19 cellular contexts compared by ENCODE assay signal in the genomic region with DNA sequence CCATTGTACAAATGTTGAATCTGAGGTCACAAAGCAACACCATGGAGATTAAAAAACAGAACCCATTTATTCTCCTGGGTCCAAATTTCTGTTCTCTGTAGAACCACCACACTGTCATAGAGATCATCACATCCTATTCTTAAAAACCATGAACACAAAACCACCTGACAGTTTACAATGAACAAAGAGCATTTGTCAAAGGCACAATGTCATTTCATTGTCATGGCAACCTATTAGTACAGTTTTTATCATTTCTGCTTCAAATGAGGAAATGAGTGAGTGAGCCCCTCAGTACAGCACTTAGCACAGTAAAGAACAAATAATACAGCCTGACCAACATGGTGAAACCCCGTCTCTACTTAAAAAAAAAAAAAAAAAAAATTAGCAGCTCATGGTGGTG. TPM values are rescaled to one million over a fixed set of nuclear protein-coding genes. Genes with fewer than 3 reads are reported as not detected.
"Had no signal": no experiment of that assay in that cellular context is flagged by ENCODE, and none has a peak within 500 bp of the region (broad histone marks: within the 10 kb centered on the region; RNA-seq: fewer than 3 reads in every experiment).

No MANE protein-coding gene starts in this region.

- H3K36me3 ChIP-seq: gastrocnemius medialis, prostate gland, right atrium auricular region, tibial nerve, vagina had no signal

- H3K27ac ChIP-seq: epithelial cell of prostate, gastrocnemius medialis, prostate gland, right atrium auricular region, tibial nerve, vagina had no signal

- H3K4me3 ChIP-seq: gastrocnemius medialis, prostate gland, right atrium auricular region, tibial nerve, vagina had no signal

- FAIRE-seq: kidney had no signal

- H3K4me1 ChIP-seq: gastrocnemius medialis, prostate gland, right atrium auricular region had no signal

- ATAC-seq: activated naive CD4-positive, alpha-beta T cell treated with anti-CD3 and anti-CD28 coated beads, Interleukin-2, amount 50 U/mL, for 72 hours; gastrocnemius medialis; left lobe of liver had no signal

- H3K9me3 ChIP-seq: gastrocnemius medialis, prostate gland, right atrium auricular region, tibial nerve, vagina had no signal

- DNase-seq: activated B cell treated with CpG ODN at 0.5 μM for 24 hours; activated CD4-positive, alpha-beta memory T cell treated with anti-CD3 and anti-CD28 coated beads for 36 hours; activated CD4-positive, alpha-beta T cell treated with anti-CD3 and anti-CD28 coated beads for 4 hours; activated gamma-delta T cell treated with Interleukin-2 at 50 U/mL for 16 hours; activated T-cell treated with anti-CD3 and anti-CD28 coated beads for 4 hours; gastrocnemius medialis; head of caudate nucleus; kidney; stimulated activated CD4-positive, alpha-beta T cell treated with anti-CD3 and anti-CD28 coated beads, Interleukin-2, amount 100 ng/mL, for 24 hours had no signal

- H3K27me3 ChIP-seq: gastrocnemius medialis, right atrium auricular region, tibial nerve, vagina had no signal

RNA-seq across cellular contexts. Expression of a gene that starts 23.1 kb away (rescaled TPM):
- total RNA-seq: activated CD4-positive, alpha-beta memory T cell treated with anti-CD3 and anti-CD28 coated beads for 36 hours; activated naive CD4-positive, alpha-beta T cell treated with anti-CD3 and anti-CD28 coated beads, Interleukin-2, amount 50 U/mL, for 72 hours; activated T-helper 1 cell treated with anti-CD3 and anti-CD28 coated beads, Interleukin-12 subunit alpha, Interleukin-12 subunit beta, Interleukin-2, Interleukin-4 antibody, amounts not matched to agents 30 ng/mL and 10 ng/mL and 1 ng/mL, durations not matched to agents 14 hours and 24 hours and 36 hours; gastrocnemius medialis; left lobe of liver; lung microvascular endothelial cell; omental fat pad; right atrium auricular region had no signal
